Comparison of ENCODE assay signal across 13 cellular contexts in the genomic region with DNA sequence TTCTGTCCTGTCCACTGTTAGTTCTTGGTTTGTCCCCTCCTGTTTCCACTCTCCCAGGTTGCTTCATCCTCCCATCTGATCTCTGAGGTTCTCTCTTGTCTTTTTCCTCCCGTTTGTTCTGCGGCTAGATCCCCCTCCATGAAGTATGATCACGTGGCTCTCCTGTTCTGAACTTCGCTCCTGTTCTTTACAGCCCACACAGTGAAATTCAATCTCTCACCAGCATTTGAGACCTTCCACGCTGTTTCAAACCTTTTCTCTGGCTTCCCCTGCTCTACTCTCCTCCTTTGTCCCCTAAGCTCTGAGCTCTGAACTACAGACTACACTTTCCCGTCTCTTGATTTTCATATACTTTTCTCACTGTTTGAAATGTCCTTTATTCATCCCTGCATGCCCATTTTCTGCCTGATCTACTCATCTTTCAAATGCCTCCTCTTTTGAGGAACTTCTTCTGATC.
DNase-seq lines count a peak whose midpoint lies in the region; ATAC-seq and TF ChIP-seq lines count a peak whose summit lies in the region.
"Had no signal": no experiment of that assay in that cellular context is flagged by ENCODE, and none has a peak within 500 bp of the region (broad histone marks: within the 10 kb centered on the region; RNA-seq: fewer than 3 reads in every experiment).

No MANE protein-coding gene starts in this region.

- H3K4me2 ChIP-seq in H9 (ENCODE audit: insufficient read depth, insufficient read length, low read length) (no peak overlapping the region), PC-3 (ENCODE audit: low read length) (no peak overlapping the region), parathyroid adenoma (ENCODE audit: low read length) (peak overlapping the region; percentile 12)

- no peak overlapping the region for H2BK20ac ChIP-seq in H9 (ENCODE audit: low read depth, low read length, poor library complexity, severe bottlenecking)

- peak overlapping the region; percentile 13 to 37 (median 25); a peak in 6 of 7 replicates for H3K27ac Mint-ChIP-seq in H9
- H3K27ac Mint-ChIP-seq: activated B cell treated with CpG ODN at 0.5 μM for 24 hours; activated T-helper 2 cell treated with anti-CD3 and anti-CD28 coated beads, Interferon-gamma antibody, Interleukin-2, Interleukin-4, amounts not matched to agents 10 μg/mL and 5 μg/mL and 100 μg/mL, durations not matched to agents 14 hours and 24 hours and 36 hours; effector memory CD8-positive, alpha-beta T cell had no signal

- no peaks in the 10 kb centered on the region for H3F3A ChIP-seq in PC-3 (ENCODE audit: low read length, unreplicated experiment)

- no peak overlapping the region for H2BK15ac ChIP-seq in H9 (ENCODE audit: low read depth, low read length)

- H3K4me1 ChIP-seq in H9 (ENCODE audit: insufficient read depth, low read length), result peaks cover 8% of the 10 kb centered on the region; the same call in 1 of the 2 replicates
- peaks cover 30% of the 10 kb centered on the region for H3K4me1 ChIP-seq in PC-3 (ENCODE audit: insufficient read depth, low read length)
- peaks cover 8% of the 10 kb centered on the region for H3K4me1 ChIP-seq in parathyroid adenoma
- H3K4me1 ChIP-seq in tibial artery, result peaks cover 0 to under 1% (median 0%) of the 10 kb centered on the region in 4 donors

- H3K56ac ChIP-seq in H9 (ENCODE audit: insufficient read length, low read depth, low read length), result no peak overlapping the region

- no peak overlapping the region for H3K27ac ChIP-seq in H9 (ENCODE audit: insufficient read length, low read depth, low read length)
- H3K27ac ChIP-seq in PC-3 (ENCODE audit: low read length), result 0 out of 2 replicates have a peak overlapping the region, but pooled peaks have one; percentile 79
- peak overlapping the region; percentile 34 for H3K27ac ChIP-seq in parathyroid adenoma
- H3K27ac ChIP-seq in tibial artery, result no peak overlapping the region

- H3K4me3 Mint-ChIP-seq in H9, result no peak overlapping the region
- H3K4me3 Mint-ChIP-seq: activated B cell treated with CpG ODN at 0.5 μM for 24 hours; effector memory CD8-positive, alpha-beta T cell had no signal

- H2AK5ac ChIP-seq in H9 (ENCODE audit: insufficient read length, low read length), result no peak overlapping the region

- no peak overlapping the region for H2BK12ac ChIP-seq in H9 (ENCODE audit: insufficient read length, low read depth, low read length)

- DNase-seq in H9 (no peak), PC-3 (no peak), fibroblast of villous mesenchyme (ENCODE audit: low read depth) (peak; percentile 40), NCI-H1436 treated with DMSO at 0.1 percent for 48 hours (lab: John Stamatoyannopoulos, UW) (no peak), GM10248 (ENCODE audit: extremely low spot score) (no peak), tibial artery (no peak)
- DNase-seq: activated B cell treated with CpG ODN at 0.5 μM for 24 hours; effector memory CD8-positive, alpha-beta T cell; MG63; right cardiac atrium had no signal

- H3K9me3 ChIP-seq in H9 (ENCODE audit: control insufficient read depth, low read depth, low read length) (no peaks in the 10 kb centered on the region), PC-3 (ENCODE audit: low read length) (no peaks in the 10 kb centered on the region), parathyroid adenoma (ENCODE audit: control insufficient read depth, low read length) (no peaks in the 10 kb centered on the region), tibial artery (no peaks in the 10 kb centered on the region)
- H3K9me3 ChIP-seq: MG63 had no signal

- TF ChIP-seq CTCF in H9 (conservative IDR thresholded peaks at IDR 0.05) (no peak), PC-3 (conservative IDR thresholded peaks at IDR 0.05; ENCODE audit: low read depth, low read length) (no peak), fibroblast of villous mesenchyme (IDR thresholded peaks at IDR 0.05; ENCODE audit: insufficient read depth, low read depth, low read length) (no peak), parathyroid adenoma (IDR thresholded peaks at IDR 0.05) (no peak), GM10248 (IDR thresholded peaks at IDR 0.05; ENCODE audit: control extremely low read depth, extremely low read depth, low read depth, missing control alignments) (no peak), tibial artery (IDR thresholded peaks at IDR 0.05) (no peak)

- H2AFZ ChIP-seq in H9 (ENCODE audit: low read length), result no peak overlapping the region
- no peak overlapping the region for H2AFZ ChIP-seq in PC-3 (ENCODE audit: low read length)
- H2AFZ ChIP-seq in parathyroid adenoma, result peak overlapping the region; percentile 70

- H3K27me3 Mint-ChIP-seq in H9 (ENCODE audit: low read depth), result no peaks in the 10 kb centered on the region

- no peaks in the 10 kb centered on the region for H3K9me2 ChIP-seq in PC-3 (replicated peaks; ENCODE audit: low read length)

- no peaks in the 10 kb centered on the region for H3K36me3 Mint-ChIP-seq in H9 (ENCODE audit: insufficient read depth in 1 of 3, low read depth in 3 of 3)

- no peak overlapping the region for H4K5ac ChIP-seq in H9 (ENCODE audit: insufficient read length, low read depth, low read length)

- H3K36me3 ChIP-seq in PC-3 (ENCODE audit: low read depth, low read length) (no peaks in the 10 kb centered on the region), parathyroid adenoma (ENCODE audit: control insufficient read depth, insufficient read depth, low read length) (no peaks in the 10 kb centered on the region), tibial artery (no peaks in the 10 kb centered on the region)
- H3K36me3 ChIP-seq: MG63 had no signal

- BruUV-seq in PC-3 (replicated peaks; lab: Mats Ljungman, UMichigan), result no TSS peak

- intact Hi-C loops in PC-3 (cut with micrococcal nuclease), result no loop called here
- intact Hi-C loops in tibial artery (cut with DNase I; ENCODE audit: low total_unique reads), result loop anchor here (5.0 to 10.0 kb wide), 2 partner anchors 83 to 140 kb away; partner anchors contain the start of gene OSBPL6

- H4K20me1 ChIP-seq in H9 (ENCODE audit: control insufficient read depth, insufficient read depth, insufficient read length) (no peaks in the 10 kb centered on the region), PC-3 (ENCODE audit: low read length) (no peaks in the 10 kb centered on the region)

- H3K4me3 ChIP-seq in PC-3 (ENCODE audit: low read length) (no peak overlapping the region), fibroblast of villous mesenchyme (ENCODE audit: low read depth, low read length) (no peak overlapping the region), parathyroid adenoma (ENCODE audit: low read depth, low read length) (no peak overlapping the region), tibial artery (no peak overlapping the region)
- H3K4me3 ChIP-seq: MG63 had no signal

- no peaks in the 10 kb centered on the region; a peak in 1 of 5 replicates for H3K9me3 Mint-ChIP-seq in H9
- H3K9me3 Mint-ChIP-seq: activated B cell treated with CpG ODN at 0.5 μM for 24 hours; activated T-helper 2 cell treated with anti-CD3 and anti-CD28 coated beads, Interferon-gamma antibody, Interleukin-2, Interleukin-4, amounts not matched to agents 10 μg/mL and 5 μg/mL and 100 μg/mL, durations not matched to agents 14 hours and 24 hours and 36 hours; effector memory CD8-positive, alpha-beta T cell had no signal

- H3K79me2 ChIP-seq in H9 (ENCODE audit: insufficient read depth, low read length) (no peaks in the 10 kb centered on the region), PC-3 (ENCODE audit: low read length) (no peaks in the 10 kb centered on the region), parathyroid adenoma (no peaks in the 10 kb centered on the region)

- no peaks in the 10 kb centered on the region for H3K79me1 ChIP-seq in H9 (ENCODE audit: insufficient read depth, low read depth, low read length, poor library complexity, severe bottlenecking)

- no peaks in the 10 kb centered on the region for H3K23me2 ChIP-seq in H9 (ENCODE audit: insufficient read length, low read depth, low read length, poor library complexity, severe bottlenecking)

- no peak for ATAC-seq in PC-3
- no peak for ATAC-seq in HG03135 (IDR thresholded peaks at IDR 0.05; ENCODE audit: unreplicated experiment)
- ATAC-seq: effector memory CD8-positive, alpha-beta T cell; right cardiac atrium had no signal

- no peak overlapping the region for H4K91ac ChIP-seq in H9 (ENCODE audit: insufficient read length, low read depth, low read length)

- no peak overlapping the region for H3T11ph ChIP-seq in H9 (ENCODE audit: low read length)

- H4K8ac ChIP-seq in H9 (replicated peaks; ENCODE audit: insufficient read length, low read depth, low read length), result no peak overlapping the region

- no peaks in the 10 kb centered on the region for H3K27me3 ChIP-seq in H9 (ENCODE audit: insufficient read depth, low read length)
- H3K27me3 ChIP-seq in PC-3 (ENCODE audit: low read length), result no peaks in the 10 kb centered on the region
- H3K27me3 ChIP-seq in parathyroid adenoma (ENCODE audit: control insufficient read depth, insufficient read depth, low read length), result no peaks in the 10 kb centered on the region
- H3K27me3 ChIP-seq in tibial artery, result no peaks in the 10 kb centered on the region
- H3K27me3 ChIP-seq: MG63 had no signal

- H3K4me1 Mint-ChIP-seq in H9, result peaks cover 23% of the 10 kb centered on the region in 2 experiments
- H3K4me1 Mint-ChIP-seq: activated B cell treated with CpG ODN at 0.5 μM for 24 hours had no signal

- no peak overlapping the region for H3K18ac ChIP-seq in H9 (ENCODE audit: insufficient read length, low read depth, low read length)

- H2BK5ac ChIP-seq in H9 (ENCODE audit: insufficient read length, low read length), result no peak overlapping the region

- no peak overlapping the region for H2BK120ac ChIP-seq in H9 (ENCODE audit: low read depth, low read length, poor library complexity, severe bottlenecking)

- H3K9ac ChIP-seq in H9 (ENCODE audit: extremely low read depth, insufficient read length, low read length), result no peak overlapping the region
- no peak overlapping the region for H3K9ac ChIP-seq in PC-3 (ENCODE audit: low read length)
- no peak overlapping the region for H3K9ac ChIP-seq in parathyroid adenoma

- CTCF ChIA-PET in PC-3 (lab: Charles Lee) (no interaction called here), GM10248 (lab: Yijun Ruan, JAX) (interaction anchor here (1.9 kb wide), 1 partner anchor 166 kb away, joined by 11 read pairs; the partner anchor contains the start of gene RBM45)

- POLR2A ChIA-PET in PC-3 (lab: Charles Lee; ENCODE audit: unreplicated experiment) (no interaction called here), GM10248 (lab: Yijun Ruan, JAX) (no interaction called here)

- H3K14ac ChIP-seq in H9 (ENCODE audit: insufficient read depth, low read length), result no peak overlapping the region

- H3K4ac ChIP-seq in H9 (ENCODE audit: low read depth, low read length), result no peak overlapping the region

- no CpG with 5 or more reads among the region's 6 CpGs for WGBS in H9 (ENCODE audit: extremely low coverage, insufficient read length, low lambda C conversion rate)

- no peak overlapping the region for H3K23ac ChIP-seq in H9 (ENCODE audit: insufficient read length, low read depth, low read length)

Comparison
In these comparisons a context has a peak if more than half of its experiments do, and no peak if none do; other contexts are left out.
1. H3K27ac ChIP-seq: peak in PC-3 (single experiment) and parathyroid adenoma (single experiment); none in H9 (single experiment) and tibial artery (0 of 2).